Comparison of ENCODE assay signal across 21 cellular contexts in the genomic region with DNA sequence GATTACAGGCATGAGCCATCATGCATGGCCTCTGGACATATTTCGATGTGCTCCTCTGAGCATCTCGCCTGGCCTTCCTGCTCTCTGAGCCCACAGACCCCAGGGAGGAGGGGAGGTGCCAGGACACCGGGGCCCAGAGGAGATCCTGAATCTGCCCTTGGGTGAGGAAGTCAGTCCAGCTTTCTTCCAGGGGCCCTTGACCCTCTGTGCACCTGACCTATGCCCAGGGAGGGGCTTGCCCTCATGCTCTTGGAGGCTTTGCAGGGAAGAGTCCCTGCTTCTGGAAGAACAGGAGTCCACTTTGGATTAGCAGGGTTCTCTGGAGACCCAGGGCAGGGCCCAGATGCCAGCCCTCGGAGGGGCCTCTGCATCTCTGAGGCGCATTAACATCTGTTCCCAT. TPM values are rescaled to one million over a fixed set of nuclear protein-coding genes. Genes with fewer than 3 reads are reported as not detected.
"Had no signal": no experiment of that assay in that cellular context is flagged by ENCODE, and none has a peak within 500 bp of the region (broad histone marks: within the 10 kb centered on the region; RNA-seq: fewer than 3 reads in every experiment).

No MANE protein-coding gene starts in this region.

- H3K27me3 ChIP-seq: gastrocnemius medialis, transverse colon had no signal

- H3K4me3 ChIP-seq: coronary artery, esophagus muscularis mucosa, gastrocnemius medialis, mucosa of descending colon, thoracic aorta, transverse colon had no signal

- ATAC-seq: gastrocnemius medialis; mucosa of descending colon; naive thymus-derived CD8-positive, alpha-beta T cell; right cardiac atrium; stimulated activated naive B cell treated with anti-CD40 and anti-IgM and Interleukin-4, amounts not matched to agents 10 μg/mL and 1 μg/mL and 100 μg/mL, for 72 hours; stimulated activated naive CD8-positive, alpha-beta T cell treated with anti-CD3 and anti-CD28 coated beads, Interleukin-15, amount 100 ng/mL, for 72 hours had no signal

- H3K36me3 ChIP-seq: esophagus muscularis mucosa, gastrocnemius medialis, thoracic aorta, transverse colon had no signal

- DNase-seq: caudate nucleus; effector CD8-positive, alpha-beta T cell; gastrocnemius medialis; immature natural killer cell; kidney; mucosa of descending colon; naive thymus-derived CD8-positive, alpha-beta T cell; posterior cingulate gyrus; right cardiac atrium; stimulated activated CD4-positive, alpha-beta T cell treated with anti-CD3 and anti-CD28 coated beads, Interleukin-2, amount 100 ng/mL, for 24 hours; stimulated activated CD4-positive, alpha-beta T cell treated with anti-CD3 and anti-CD28 coated beads, Interleukin-4, amount 100 ng/mL, for 4 hours; stimulated activated naive B cell treated with anti-CD40 and anti-IgM and Interleukin-4, amounts not matched to agents 10 μg/mL and 1 μg/mL and 100 μg/mL, for 72 hours; stimulated activated naive CD8-positive, alpha-beta T cell treated with anti-CD3 and anti-CD28 coated beads, Interleukin-15, amount 100 ng/mL, for 72 hours; transverse colon had no signal

- H3K4me1 ChIP-seq: esophagus muscularis mucosa, gastrocnemius medialis, transverse colon had no signal

- H3K9me3 ChIP-seq: esophagus muscularis mucosa, gastrocnemius medialis, mucosa of descending colon, thoracic aorta, transverse colon had no signal

- H3K27ac ChIP-seq: coronary artery, esophagus muscularis mucosa, gastrocnemius medialis, thoracic aorta, transverse colon had no signal

RNA-seq across cellular contexts. Expression of gene ACSBG1, which starts 1.4 kb away (rescaled TPM):
- total RNA-seq: dermis microvascular lymphatic vessel endothelial cell; lung microvascular endothelial cell; naive thymus-derived CD8-positive, alpha-beta T cell; osteocyte; subcutaneous adipose tissue; thoracic aorta had no signal

RNA-seq across cellular contexts. Expression of gene DNAJA4, which starts 31.4 kb away (rescaled TPM):
- total RNA-seq: osteocyte had no signal
